Comparison of ENCODE assay signal across 8 cellular contexts in genomic region chr1:152458384-152459185, GRCh38. TPM values are rescaled to one million over a fixed set of nuclear protein-coding genes. Genes with fewer than 3 reads are reported as not detected.
DNase-seq lines count a peak whose midpoint lies in the region; ATAC-seq and TF ChIP-seq lines count a peak whose summit lies in the region.

No MANE protein-coding gene starts in this region.

- H3K27ac Mint-ChIP-seq in CD14-positive monocyte: no peak overlapping the region
- H3K27ac Mint-ChIP-seq in central memory CD8-positive, alpha-beta T cell (ENCODE audit: low read depth): no peak overlapping the region

- intact Hi-C loops in CD14-positive monocyte (cut with micrococcal nuclease): loop anchor here (2.0 to 10.0 kb wide), 6 partner anchors 111 to 404 kb away; no protein-coding TSS in a partner anchor
- intact Hi-C loops in right lobe of liver (cut with DNase I): no loop called here

- WGBS in right lobe of liver (ENCODE audit: insufficient coverage, low coverage, low lambda C conversion rate, missing lambda C conversion rate): 10% methylated on average over 6 of the region's 11 CpGs

- DNase-seq in CD14-positive monocyte (ENCODE audit: low spot score): peak; percentile 71
- DNase-seq in GOT3 (lab: John Stamatoyannopoulos, UW): peak; percentile 34
- DNase-seq in NCI-H226: peak; percentile 67
- peak; percentile 74 for DNase-seq in activated CD4-positive, CD25-positive, alpha-beta regulatory T cell treated with anti-CD3 and anti-CD28 coated beads, Interleukin-2, amount 50 U/mL, for 72 hours
- DNase-seq in central memory CD8-positive, alpha-beta T cell (ENCODE audit: low spot score in 2 of 2): peak; percentile 77 to 79
- DNase-seq in right lobe of liver: peak; percentile 52 to 77 (median 72)
- DNase-seq in stimulated activated CD4-positive, alpha-beta T cell treated with anti-CD3 and anti-CD28 coated beads, TNF-alpha, amount 100 ng/mL, for 1 hour (ENCODE audit: low read depth in 3 of 3, low spot score in 1 of 3): peak; percentile 29 to 73 (median 61)

- H3K27me3 ChIP-seq in right lobe of liver: no peaks in the 10 kb centered on the region

- H3K9me3 Mint-ChIP-seq in CD14-positive monocyte: peaks cover 0 to 9% (median 4%) of the 10 kb centered on the region in 7 donors
- no peaks in the 10 kb centered on the region for H3K9me3 Mint-ChIP-seq in central memory CD8-positive, alpha-beta T cell

- no peak for TF ChIP-seq POLR2A in right lobe of liver (IDR thresholded peaks at IDR 0.05)

- H3K4me3 Mint-ChIP-seq in CD14-positive monocyte: no peak overlapping the region
- no peak overlapping the region for H3K4me3 Mint-ChIP-seq in central memory CD8-positive, alpha-beta T cell

- peaks cover 0 to 7% (median 7%) of the 10 kb centered on the region in 3 donors for H3K27me3 Mint-ChIP-seq in CD14-positive monocyte (ENCODE audit: low read depth in 3 of 3)
- H3K27me3 Mint-ChIP-seq in central memory CD8-positive, alpha-beta T cell: peaks cover 9% of the 10 kb centered on the region

- ATAC-seq in central memory CD8-positive, alpha-beta T cell (replicated peaks; ENCODE audit: extremely low read depth, poor library complexity, severe bottlenecking): peak; percentile 50
- ATAC-seq in right lobe of liver (peak; percentile 91 to 93 (median 92)), GM19351 (IDR thresholded peaks at IDR 0.05; ENCODE audit: unreplicated experiment) (no peak)

- no peaks in the 10 kb centered on the region for H3K36me3 Mint-ChIP-seq in CD14-positive monocyte
- H3K36me3 Mint-ChIP-seq in central memory CD8-positive, alpha-beta T cell (ENCODE audit: insufficient read depth): peaks cover 2% of the 10 kb centered on the region

- no peaks in the 10 kb centered on the region for H3K4me1 ChIP-seq in right lobe of liver

- H3K4me1 Mint-ChIP-seq in CD14-positive monocyte: peaks cover 23% of the 10 kb centered on the region
- peaks cover 27% of the 10 kb centered on the region for H3K4me1 Mint-ChIP-seq in central memory CD8-positive, alpha-beta T cell

- H3K36me3 ChIP-seq in right lobe of liver: no peaks in the 10 kb centered on the region

- no peaks in the 10 kb centered on the region for H3K9me3 ChIP-seq in right lobe of liver

- TF ChIP-seq CTCF in CD14-positive monocyte (IDR thresholded peaks at IDR 0.05) (peak; percentile 91), right lobe of liver (IDR thresholded peaks at IDR 0.05) (peak; percentile 86 to 92 (median 89))

- no peak overlapping the region for H3K4me3 ChIP-seq in right lobe of liver

- no peak overlapping the region for H3K27ac ChIP-seq in right lobe of liver

RNA-seq across cellular contexts. Expression of gene CRNN, which starts 44.5 kb away (rescaled TPM):
- polyA plus RNA-seq in CD14-positive monocyte: not detected
- total RNA-seq in right lobe of liver: not detected

RNA-seq across cellular contexts. Expression of gene LCE5A, which starts 52.0 kb away (rescaled TPM):
- not detected for polyA plus RNA-seq in CD14-positive monocyte
- total RNA-seq in right lobe of liver: not detected

RNA-seq across cellular contexts. Expression of gene CRCT1, which starts 55.7 kb away (rescaled TPM):
- polyA plus RNA-seq in CD14-positive monocyte: not detected
- total RNA-seq in right lobe of liver: not detected

Comparison
In these comparisons a context has a peak if more than half of its experiments do, and no peak if none do; other contexts are left out.
1. intact Hi-C loops: an anchor here in CD14-positive monocyte (2.0 to 10.0 kb wide); none called in right lobe of liver.